ENCODE assay signal across 16 cellular contexts in genomic region chr1:175683491-175684175, GRCh38. TPM values are rescaled to one million over a fixed set of nuclear protein-coding genes. Genes with fewer than 3 reads are reported as not detected.
DNase-seq lines count a peak whose midpoint lies in the region; ATAC-seq lines count a peak whose summit lies in the region.
"Had no signal": no experiment of that assay in that cellular context is flagged by ENCODE, and none has a peak within 500 bp of the region (broad histone marks: within the 10 kb centered on the region; RNA-seq: fewer than 3 reads in every experiment).

No MANE protein-coding gene starts in this region.

- no peaks in the 10 kb centered on the region for H3K36me3 Mint-ChIP-seq in activated CD4-positive, alpha-beta memory T cell treated with anti-CD3 and anti-CD28 coated beads for 36 hours
- H3K36me3 Mint-ChIP-seq: CD4-positive, alpha-beta memory T cell had no signal

- H3K4me3 Mint-ChIP-seq in activated CD4-positive, alpha-beta memory T cell treated with anti-CD3 and anti-CD28 coated beads for 36 hours, result no peak overlapping the region
- H3K4me3 Mint-ChIP-seq: CD4-positive, alpha-beta memory T cell had no signal

- H3K4me3 ChIP-seq in mesendoderm (ENCODE audit: low read length), result no peak overlapping the region
- H3K4me3 ChIP-seq: A549 had no signal

- H3K27me3 Mint-ChIP-seq in activated CD4-positive, alpha-beta memory T cell treated with anti-CD3 and anti-CD28 coated beads for 36 hours, result peaks cover 6% of the 10 kb centered on the region

- ATAC-seq in esophagus mucosa (peak; percentile 22), GM21390 (IDR thresholded peaks at IDR 0.05; ENCODE audit: unreplicated experiment) (no peak)
- ATAC-seq: A549, HCT116, HepG2 had no signal

- no peak overlapping the region for H2AK5ac ChIP-seq in mesendoderm (ENCODE audit: low read length)

- peaks cover 4% of the 10 kb centered on the region for H3K4me1 ChIP-seq in mesendoderm (ENCODE audit: control insufficient read depth, low read depth, low read length)
- H3K4me1 ChIP-seq: A549, BE2C had no signal

- H2BK15ac ChIP-seq in mesendoderm (replicated peaks; ENCODE audit: low read depth), result no peak overlapping the region

- no peak overlapping the region for H2BK120ac ChIP-seq in mesendoderm (ENCODE audit: low read depth, low read length)

- no peak overlapping the region for H3K27ac Mint-ChIP-seq in activated CD4-positive, alpha-beta memory T cell treated with anti-CD3 and anti-CD28 coated beads for 36 hours
- H3K27ac Mint-ChIP-seq: CD4-positive, alpha-beta memory T cell had no signal

- H3K18ac ChIP-seq in mesendoderm (ENCODE audit: low read length), result no peak overlapping the region

- H4K8ac ChIP-seq in mesendoderm (ENCODE audit: low read depth, low read length), result no peak overlapping the region

- no peaks in the 10 kb centered on the region for H3K36me3 ChIP-seq in mesendoderm (ENCODE audit: control insufficient read depth, insufficient read depth, low read length)
- H3K36me3 ChIP-seq: BE2C had no signal

- CTCF ChIA-PET in activated CD4-positive, alpha-beta memory T cell treated with anti-CD3 and anti-CD28 coated beads for 36 hours (lab: Charles Lee), result no interaction called here

- H3K4me1 Mint-ChIP-seq in activated CD4-positive, alpha-beta memory T cell treated with anti-CD3 and anti-CD28 coated beads for 36 hours (ENCODE audit: low read depth), result no peaks in the 10 kb centered on the region
- H3K4me1 Mint-ChIP-seq: CD4-positive, alpha-beta memory T cell had no signal

- WGBS in mesendoderm (ENCODE audit: extremely low coverage, insufficient coverage, low lambda C conversion rate), result no CpG with 5 or more reads among the region's 2 CpGs

- H3K23ac ChIP-seq in mesendoderm (ENCODE audit: low read length), result no peak overlapping the region

- no peaks in the 10 kb centered on the region for H3K79me2 ChIP-seq in mesendoderm (ENCODE audit: control insufficient read depth, insufficient read depth, low read length)

- H3K4ac ChIP-seq in mesendoderm (ENCODE audit: low read depth, low read length), result no peak overlapping the region

- no peaks in the 10 kb centered on the region for H3K79me1 ChIP-seq in mesendoderm (ENCODE audit: low read length)

- H3K4me2 ChIP-seq in mesendoderm (ENCODE audit: low read length), result no peak overlapping the region
- H3K4me2 ChIP-seq: A549 had no signal

- no peaks in the 10 kb centered on the region for H3K9me3 Mint-ChIP-seq in activated CD4-positive, alpha-beta memory T cell treated with anti-CD3 and anti-CD28 coated beads for 36 hours
- H3K9me3 Mint-ChIP-seq: CD4-positive, alpha-beta memory T cell had no signal

- no peak overlapping the region for H3K27ac ChIP-seq in mesendoderm (ENCODE audit: low read depth, low read length)
- H3K27ac ChIP-seq: A549, C4-2B had no signal

- intact Hi-C loops in activated CD4-positive, alpha-beta memory T cell treated with anti-CD3 and anti-CD28 coated beads for 36 hours (cut with micrococcal nuclease), result no loop called here

- no peak overlapping the region for H4K5ac ChIP-seq in mesendoderm (ENCODE audit: low read length)

- POLR2A ChIA-PET in activated CD4-positive, alpha-beta memory T cell treated with anti-CD3 and anti-CD28 coated beads for 36 hours (lab: Charles Lee), result no interaction called here

- H2BK5ac ChIP-seq in mesendoderm (ENCODE audit: low read length), result no peak overlapping the region

- no peaks in the 10 kb centered on the region for H3K27me3 ChIP-seq in mesendoderm (ENCODE audit: insufficient read depth, low read length, poor library complexity)
- H3K27me3 ChIP-seq: BE2C had no signal

- no peak overlapping the region for H3K56ac ChIP-seq in mesendoderm (ENCODE audit: low read length)

- DNase-seq in NCI-H146 (lab: John Stamatoyannopoulos, UW), result peak; percentile 72
- DNase-seq in NCI-H526 treated with DMSO at 0.1 percent for 48 hours (lab: John Stamatoyannopoulos, UW), result peak; percentile 86
- peak; percentile 22 for DNase-seq in pons (ENCODE audit: low spot score)
- DNase-seq in activated CD4-positive, alpha-beta memory T cell treated with anti-CD3 and anti-CD28 coated beads for 36 hours, result no peak
- no peak for DNase-seq in mesendoderm
- DNase-seq: BE2C; CD4-positive, alpha-beta memory T cell; DMS79 treated with DMSO at 0.1 percent for 48 hours; EL had no signal

- H3K9ac ChIP-seq in mesendoderm (ENCODE audit: low read length), result no peak overlapping the region

RNA-seq across cellular contexts. Expression of gene TNR, which starts 59.8 kb away (rescaled TPM):
- total RNA-seq in esophagus mucosa, result 0.12 TPM
- not detected for total RNA-seq in activated CD4-positive, alpha-beta memory T cell treated with anti-CD3 and anti-CD28 coated beads for 36 hours
- 0.01 TPM for polyA plus RNA-seq in mesendoderm (2013, experiment 1 of 2)
- polyA plus RNA-seq in mesendoderm (2013, experiment 2 of 2), result 0.04 TPM
- total RNA-seq: CD4-positive, alpha-beta memory T cell; HepG2 had no signal
- polyA plus RNA-seq: AG04450; CD4-positive, alpha-beta memory T cell; HepG2 had no signal

Comparison
In these comparisons a context has a peak if more than half of its experiments do, and no peak if none do; other contexts are left out.
1. DNase-seq: peak in NCI-H146 (single experiment), NCI-H526 treated with DMSO at 0.1 percent for 48 hours (single experiment) and pons (single experiment); none in activated CD4-positive, alpha-beta memory T cell treated with anti-CD3 and anti-CD28 coated beads for 36 hours (single experiment) and mesendoderm (single experiment).